In genomic region chr15:61155741-61156700, GRCh38 we compare ENCODE assay signal across 11 cellular contexts.
DNase-seq lines count a peak whose midpoint lies in the region; ATAC-seq, FAIRE-seq and TF ChIP-seq lines count a peak whose summit lies in the region.
"Had no signal": no experiment of that assay in that cellular context is flagged by ENCODE, and none has a peak within 500 bp of the region (broad histone marks: within the 10 kb centered on the region; RNA-seq: fewer than 3 reads in every experiment).

No MANE protein-coding gene starts in this region.

- no peak for FAIRE-seq in GM12892 (lab: Jason Lieb, UNC)
- FAIRE-seq: H54 had no signal

- no peak for TF ChIP-seq POLR2A in GM12892 (IDR thresholded peaks at IDR 0.05; ENCODE audit: low read depth, low read length)

- no peaks in the 10 kb centered on the region for H3K9me3 ChIP-seq in BE2C
- no peaks in the 10 kb centered on the region for H3K9me3 ChIP-seq in RWPE2 (ENCODE audit: severe bottlenecking)

- DNase-seq in BE2C = peak; percentile 21
- no peak for DNase-seq in RWPE2 (ENCODE audit: low spot score)
- DNase-seq in foreskin keratinocyte = peak in 1 of 2 donors; percentile 15
- DNase-seq in osteocyte (ENCODE audit: extremely low spot score, unreplicated experiment) = no peak
- DNase-seq in D341Med (ENCODE audit: low spot score) = no peak
- DNase-seq in AML-193 (lab: John Stamatoyannopoulos, UW) = no peak
- DNase-seq in GM12892 (ENCODE audit: insufficient read length) = no peak
- DNase-seq: dermis blood vessel endothelial cell, T-helper 2 cell had no signal

- peak overlapping the region; percentile 62 for H3K27ac Mint-ChIP-seq in osteocyte (ENCODE audit: unreplicated experiment)

- TF ChIP-seq CTCF in BE2C (IDR thresholded peaks at IDR 0.05; ENCODE audit: low read depth, low read length) (peak; percentile 30), RWPE2 (IDR thresholded peaks at IDR 0.05; ENCODE audit: poor library complexity, severe bottlenecking) (peak; percentile 20), foreskin keratinocyte (conservative IDR thresholded peaks at IDR 0.05) (peak; percentile 42), osteocyte (IDR thresholded peaks at IDR 0.05) (peak; percentile 6)

- H3K9me3 Mint-ChIP-seq in osteocyte (ENCODE audit: unreplicated experiment) = peaks cover 5% of the 10 kb centered on the region

- H3K4me1 ChIP-seq in BE2C (no peaks in the 10 kb centered on the region), RWPE2 (ENCODE audit: insufficient read depth, poor library complexity, severe bottlenecking) (no peaks in the 10 kb centered on the region), foreskin keratinocyte (peaks cover 6% of the 10 kb centered on the region)

- peak overlapping the region; percentile 26 for H3K4me3 Mint-ChIP-seq in osteocyte (ENCODE audit: unreplicated experiment)

- no peaks in the 10 kb centered on the region for H3K36me3 Mint-ChIP-seq in osteocyte (ENCODE audit: unreplicated experiment)

- H3K4me1 Mint-ChIP-seq in osteocyte (ENCODE audit: unreplicated experiment) = peaks cover 22% of the 10 kb centered on the region

- 0 out of 3 replicates have a peak, but pooled peaks have one; percentile 33 for ATAC-seq in RWPE2 (ENCODE audit: low read depth)
- peak; percentile 45 for ATAC-seq in foreskin keratinocyte
- no peak for ATAC-seq in HG03280 (IDR thresholded peaks at IDR 0.05; ENCODE audit: unreplicated experiment)

- no peak overlapping the region for H3K27ac ChIP-seq in RWPE2 (ENCODE audit: poor library complexity, severe bottlenecking)
- H3K27ac ChIP-seq in foreskin keratinocyte = no peak overlapping the region

- H3K4me3 ChIP-seq in BE2C (ENCODE audit: low read depth, low read length) (no peak overlapping the region), RWPE2 (ENCODE audit: severe bottlenecking) (no peak overlapping the region)

- H3K36me3 ChIP-seq in BE2C (no peaks in the 10 kb centered on the region), RWPE2 (ENCODE audit: low read depth) (no peaks in the 10 kb centered on the region)

- peaks cover 3% of the 10 kb centered on the region for H3K27me3 Mint-ChIP-seq in osteocyte (ENCODE audit: unreplicated experiment)

- no peaks in the 10 kb centered on the region for H3K27me3 ChIP-seq in BE2C
- H3K27me3 ChIP-seq in RWPE2 (ENCODE audit: insufficient read depth, poor library complexity, severe bottlenecking) = peaks cover 33% of the 10 kb centered on the region
- H3K27me3 ChIP-seq in foreskin keratinocyte = no peaks in the 10 kb centered on the region
